In genomic region chr5:31270396-31270795, GRCh38 we compare ENCODE assay signal across 8 cellular contexts.
DNase-seq lines count a peak whose midpoint lies in the region; ATAC-seq and TF ChIP-seq lines count a peak whose summit lies in the region.

No MANE protein-coding gene starts in this region.

- H3K9me2 ChIP-seq in GM23248 (ENCODE audit: insufficient read depth): no peaks in the 10 kb centered on the region
- H3K9me2 ChIP-seq in hepatocyte (replicated peaks; ENCODE audit: insufficient read depth): no peaks in the 10 kb centered on the region

- no peak overlapping the region for H3K9ac ChIP-seq in GM23248

- DNase-seq in AG09309 (ENCODE audit: low read depth) (no peak), GM23248 (peak; percentile 32), RWPE2 (ENCODE audit: low spot score) (no peak), hepatocyte (ENCODE audit: low spot score) (peak; percentile 18), AG08395 (ENCODE audit: low spot score) (no peak)

- H3K36me3 ChIP-seq in GM23248 (ENCODE audit: low read depth) (no peaks in the 10 kb centered on the region), RWPE2 (ENCODE audit: low read depth) (no peaks in the 10 kb centered on the region), hepatocyte (replicated peaks; ENCODE audit: insufficient read depth, low read depth) (no peaks in the 10 kb centered on the region)

- H3K4me3 ChIP-seq in AG09309 (ENCODE audit: control insufficient read depth, low read depth, low read length) (no peak overlapping the region), GM23248 (no peak overlapping the region), RWPE2 (ENCODE audit: severe bottlenecking) (no peak overlapping the region), hepatocyte (no peak overlapping the region)

- H4K20me1 ChIP-seq in GM23248 (ENCODE audit: insufficient read depth) (no peaks in the 10 kb centered on the region), hepatocyte (ENCODE audit: insufficient read depth, poor library complexity, severe bottlenecking) (no peaks in the 10 kb centered on the region)

- H3K9me3 ChIP-seq in GM23248 (ENCODE audit: low read depth): no peaks in the 10 kb centered on the region
- H3K9me3 ChIP-seq in RWPE2 (ENCODE audit: severe bottlenecking): no peaks in the 10 kb centered on the region
- no peaks in the 10 kb centered on the region for H3K9me3 ChIP-seq in hepatocyte (ENCODE audit: low read depth)

- H2AFZ ChIP-seq in GM23248: no peak overlapping the region
- no peak overlapping the region for H2AFZ ChIP-seq in hepatocyte

- H3K27me3 ChIP-seq in GM23248 (replicated peaks; ENCODE audit: insufficient read depth): no peaks in the 10 kb centered on the region
- H3K27me3 ChIP-seq in RWPE2 (ENCODE audit: insufficient read depth, poor library complexity, severe bottlenecking): peaks cover 34% of the 10 kb centered on the region
- no peaks in the 10 kb centered on the region for H3K27me3 ChIP-seq in hepatocyte

- TF ChIP-seq CTCF in AG09309 (IDR thresholded peaks at IDR 0.05; ENCODE audit: control insufficient read depth, insufficient read depth, low read depth, low read length, missing control alignments) (peak; percentile 45), RWPE2 (IDR thresholded peaks at IDR 0.05; ENCODE audit: poor library complexity, severe bottlenecking) (peak; percentile 38), hepatocyte (IDR thresholded peaks at IDR 0.05; ENCODE audit: poor library complexity) (peak; percentile 56)

- H3K27ac ChIP-seq in GM23248 (no peak overlapping the region), RWPE2 (ENCODE audit: poor library complexity, severe bottlenecking) (no peak overlapping the region), hepatocyte (no peak overlapping the region)

- H3K4me2 ChIP-seq in GM23248 (ENCODE audit: unreplicated experiment): no peak overlapping the region
- no peak overlapping the region for H3K4me2 ChIP-seq in hepatocyte

- H3K4me1 ChIP-seq in GM23248 (ENCODE audit: insufficient read depth): no peaks in the 10 kb centered on the region
- no peaks in the 10 kb centered on the region for H3K4me1 ChIP-seq in RWPE2 (ENCODE audit: insufficient read depth, poor library complexity, severe bottlenecking)
- H3K4me1 ChIP-seq in hepatocyte (ENCODE audit: insufficient read depth): no peaks in the 10 kb centered on the region

- H3F3A ChIP-seq in GM23248 (ENCODE audit: insufficient read depth): no peaks in the 10 kb centered on the region

- WGBS in GM23248 (ENCODE audit: low coverage in 1 of 2, low lambda C conversion rate in 2 of 2, missing lambda C conversion rate in 2 of 2), 2 experiments: 88 to 93% methylated on average over 5 of the region's 5 CpGs
- WGBS in hepatocyte (ENCODE audit: low lambda C conversion rate, missing lambda C conversion rate): 95% methylated on average over 5 of the region's 5 CpGs

- in situ Hi-C loops in GM23248 (cut with MboI): no loop called here

- no peak for ATAC-seq in RWPE2 (ENCODE audit: low read depth)
- no peak for ATAC-seq in GM18520 (IDR thresholded peaks at IDR 0.05; ENCODE audit: unreplicated experiment)
- ATAC-seq in GM18498 (IDR thresholded peaks at IDR 0.05; ENCODE audit: unreplicated experiment): no peak
- no peak for ATAC-seq in GM18511 (IDR thresholded peaks at IDR 0.05; ENCODE audit: unreplicated experiment)

- H3K79me2 ChIP-seq in GM23248 (ENCODE audit: insufficient read depth): no peaks in the 10 kb centered on the region
- H3K79me2 ChIP-seq in hepatocyte: no peaks in the 10 kb centered on the region

Comparison
In these comparisons a context has a peak if more than half of its experiments do, and no peak if none do; other contexts are left out.
1. DNase-seq: peak in GM23248 (single experiment) and hepatocyte (single experiment); none in AG09309 (single experiment), RWPE2 (single experiment) and AG08395 (single experiment).
2. Peak in every context shown above with its lines, with median percentiles within 50 percentile points of each other: CTCF ChIP-seq.